Comparison of ENCODE assay signal across 8 cellular contexts in genomic region chr4:148444296-148445070, GRCh38.
A peak's percentile ranks its signal among the peaks of the same experiment; 100 is the strongest.
DNase-seq lines count a peak whose midpoint lies in the region; ATAC-seq and TF ChIP-seq lines count a peak whose summit lies in the region.

No MANE protein-coding gene starts in this region.

- CTCF ChIA-PET in RWPE1 (lab: Yijun Ruan, JAX) = no interaction called here

- peak overlapping the region in 17 of 21 experiments; percentile 11 to 96 (median 67) for H3K27ac ChIP-seq in skin epidermis
- no peak overlapping the region for H3K27ac ChIP-seq in RWPE1

- H3K4me3 ChIP-seq in GM08714 (ENCODE audit: low read length) (peak overlapping the region; percentile 56), skin epidermis (peak overlapping the region; percentile 67 to 85 (median 73))

- peak; percentile 44 for DNase-seq in T follicular helper cell (ENCODE audit: low read depth)
- peak; percentile 35 for DNase-seq in astrocyte of the hippocampus (ENCODE audit: low read depth, low spot score)
- peak; percentile 5 for DNase-seq in iris pigment epithelial cell (ENCODE audit: low read depth)
- DNase-seq in foreskin melanocyte = no peak
- DNase-seq in RWPE1 (ENCODE audit: low spot score) = no peak

- POLR2A ChIA-PET in RWPE1 (lab: Yijun Ruan, JAX; ENCODE audit: low non-redundant PET) = no interaction called here

- TF ChIP-seq CTCF in RWPE1 (conservative IDR thresholded peaks at IDR 0.05; ENCODE audit: low read depth) = no peak

- ATAC-seq in GM19023 (IDR thresholded peaks at IDR 0.05; ENCODE audit: unreplicated experiment) = no peak

Comparison
In these comparisons a context has a peak if more than half of its experiments do, and no peak if none do; other contexts are left out.
1. DNase-seq: peak in T follicular helper cell (single experiment), astrocyte of the hippocampus (single experiment) and iris pigment epithelial cell (single experiment); none in foreskin melanocyte (single experiment) and RWPE1 (single experiment).